ENCODE assay signal across 1 cellular context in the genomic region with DNA sequence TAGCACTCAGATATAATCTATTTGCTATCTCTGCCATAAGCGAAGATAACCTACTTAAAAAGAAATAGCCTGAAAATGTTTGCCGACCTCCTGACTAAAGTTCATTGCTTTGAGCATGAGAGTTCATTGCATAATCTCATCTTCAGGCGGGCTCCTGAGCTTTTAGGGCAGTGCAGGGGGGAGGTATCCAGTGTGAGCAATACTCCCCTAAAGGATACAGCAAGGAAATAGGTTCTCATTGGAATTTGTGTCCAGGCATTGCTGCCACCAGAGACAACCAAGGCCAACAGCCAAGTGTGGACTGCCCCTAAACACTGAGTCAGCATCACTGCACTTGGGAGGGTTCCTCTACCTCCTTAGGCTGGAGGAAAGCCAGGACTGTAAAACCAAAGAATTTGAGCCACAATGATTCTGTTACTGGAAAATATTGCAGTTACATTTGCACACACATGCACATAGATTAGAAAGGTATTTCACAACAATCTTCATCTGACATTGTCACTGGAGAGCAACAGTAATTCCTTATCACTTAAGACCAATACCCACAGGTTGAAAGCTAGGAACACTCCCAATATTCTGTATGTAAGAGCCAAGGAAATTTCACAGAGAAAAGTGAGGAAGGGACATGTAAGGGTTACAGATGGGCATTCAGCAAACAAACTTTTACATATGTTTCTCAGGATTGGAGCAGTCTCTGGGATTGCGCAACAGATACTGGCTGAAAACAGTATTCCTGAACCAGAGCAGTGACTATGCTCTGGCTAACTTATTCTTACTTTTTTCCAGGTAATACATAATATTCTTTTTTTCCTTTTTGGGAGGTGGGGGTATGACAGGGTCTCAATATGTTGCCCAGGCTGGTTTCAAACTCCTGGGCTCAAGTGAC.
A peak's percentile ranks its signal among the peaks of the same experiment; 100 is the strongest.
TF ChIP-seq lines count a peak whose summit lies in the region.

No MANE protein-coding gene starts in this region.

TF ChIP-seq in HepG2, 621 proteins besides CTCF, POLR2A, EP300 and RAD21 (continued from another document and continues in another):
- TF ChIP-seq ZBTB40 (IDR thresholded peaks at IDR 0.05) (no peak), ZBTB40 (CRISPR knock-in tag; IDR thresholded peaks at IDR 0.05) (no peak), ZNF451 (CRISPR knock-in tag; IDR thresholded peaks at IDR 0.05) (no peak), ZNF234 (CRISPR knock-in tag; conservative IDR thresholded peaks at IDR 0.05) (no peak), FOXO1 (CRISPR knock-in tag; IDR thresholded peaks at IDR 0.05) (no peak), ZNF609 (CRISPR knock-in tag; IDR thresholded peaks at IDR 0.05; ENCODE audit: borderline replicate concordance) (0 out of 2 replicates have a peak, but pooled peaks have one; percentile 14), HMG20B (CRISPR knock-in tag; conservative IDR thresholded peaks at IDR 0.05) (no peak), ZSCAN30 (CRISPR knock-in tag; IDR thresholded peaks at IDR 0.05) (0 out of 2 replicates have a peak, but pooled peaks have one; percentile 27), RBAK (CRISPR knock-in tag; IDR thresholded peaks at IDR 0.05) (no peak), ZNF562 (CRISPR knock-in tag; IDR thresholded peaks at IDR 0.05; ENCODE audit: borderline replicate concordance) (no peak), MAFF (IDR thresholded peaks at IDR 0.05; ENCODE audit: low read depth, low read length) (peak; percentile 61), ISL2 (CRISPR knock-in tag; IDR thresholded peaks at IDR 0.05) (peak; percentile 78; the same call in 1 of the 2 replicates), HDAC1 (CRISPR knock-in tag; IDR thresholded peaks at IDR 0.05) (no peak), ELF1 (CRISPR knock-in tag; IDR thresholded peaks at IDR 0.05) (no peak), ZNF644 (CRISPR knock-in tag; IDR thresholded peaks at IDR 0.05; ENCODE audit: low read depth) (peak; percentile 14; the same call in 1 of the 2 replicates), ZNF446 (CRISPR knock-in tag; IDR thresholded peaks at IDR 0.05) (no peak), CREM (IDR thresholded peaks at IDR 0.05) (peak; percentile 34; the same call in 1 of the 2 replicates), CREM (CRISPR knock-in tag; IDR thresholded peaks at IDR 0.05) (no peak), ARNTL (CRISPR knock-in tag; IDR thresholded peaks at IDR 0.05) (no peak), ZNF597 (CRISPR knock-in tag; IDR thresholded peaks at IDR 0.05) (no peak), TCF7 (IDR thresholded peaks at IDR 0.05; ENCODE audit: low read depth) (peak; percentile 46; the same call in 1 of the 2 replicates), ZNF17 (CRISPR knock-in tag; IDR thresholded peaks at IDR 0.05) (0 out of 2 replicates have a peak, but pooled peaks have one; percentile 39), POGZ (CRISPR knock-in tag; IDR thresholded peaks at IDR 0.05) (0 out of 2 replicates have a peak, but pooled peaks have one; percentile 39), ZNF737 (CRISPR knock-in tag; IDR thresholded peaks at IDR 0.05; ENCODE audit: borderline replicate concordance) (no peak), ZNF263 (CRISPR knock-in tag; IDR thresholded peaks at IDR 0.05) (no peak), SALL1 (CRISPR knock-in tag; IDR thresholded peaks at IDR 0.05) (peak; percentile 47; the same call in 1 of the 2 replicates), CEBPG (CRISPR knock-in tag; IDR thresholded peaks at IDR 0.05) (peak; percentile 97), ZNF549 (CRISPR knock-in tag; IDR thresholded peaks at IDR 0.05) (no peak), GATAD2A (CRISPR knock-in tag; IDR thresholded peaks at IDR 0.05) (peak; percentile 74), TAF15 (IDR thresholded peaks at IDR 0.05; ENCODE audit: low read depth, low read length, poor library complexity, severe bottlenecking) (no peak), NAIF1 (CRISPR knock-in tag; IDR thresholded peaks at IDR 0.05; ENCODE audit: borderline replicate concordance) (no peak), ZNF205 (CRISPR knock-in tag; IDR thresholded peaks at IDR 0.05) (no peak)
- TF ChIP-seq, protein P1, sequence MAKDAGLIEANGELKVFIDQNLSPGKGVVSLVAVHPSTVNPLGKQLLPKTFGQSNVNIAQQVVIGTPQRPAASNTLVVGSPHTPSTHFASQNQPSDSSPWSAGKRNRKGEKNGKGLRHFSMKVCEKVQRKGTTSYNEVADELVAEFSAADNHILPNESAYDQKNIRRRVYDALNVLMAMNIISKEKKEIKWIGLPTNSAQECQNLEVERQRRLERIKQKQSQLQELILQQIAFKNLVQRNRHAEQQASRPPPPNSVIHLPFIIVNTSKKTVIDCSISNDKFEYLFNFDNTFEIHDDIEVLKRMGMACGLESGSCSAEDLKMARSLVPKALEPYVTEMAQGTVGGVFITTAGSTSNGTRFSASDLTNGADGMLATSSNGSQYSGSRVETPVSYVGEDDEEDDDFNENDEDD (CRISPR knock-in tag; IDR thresholded peaks at IDR 0.05; ENCODE audit: borderline replicate concordance) = no peak
- TF ChIP-seq, protein P2, sequence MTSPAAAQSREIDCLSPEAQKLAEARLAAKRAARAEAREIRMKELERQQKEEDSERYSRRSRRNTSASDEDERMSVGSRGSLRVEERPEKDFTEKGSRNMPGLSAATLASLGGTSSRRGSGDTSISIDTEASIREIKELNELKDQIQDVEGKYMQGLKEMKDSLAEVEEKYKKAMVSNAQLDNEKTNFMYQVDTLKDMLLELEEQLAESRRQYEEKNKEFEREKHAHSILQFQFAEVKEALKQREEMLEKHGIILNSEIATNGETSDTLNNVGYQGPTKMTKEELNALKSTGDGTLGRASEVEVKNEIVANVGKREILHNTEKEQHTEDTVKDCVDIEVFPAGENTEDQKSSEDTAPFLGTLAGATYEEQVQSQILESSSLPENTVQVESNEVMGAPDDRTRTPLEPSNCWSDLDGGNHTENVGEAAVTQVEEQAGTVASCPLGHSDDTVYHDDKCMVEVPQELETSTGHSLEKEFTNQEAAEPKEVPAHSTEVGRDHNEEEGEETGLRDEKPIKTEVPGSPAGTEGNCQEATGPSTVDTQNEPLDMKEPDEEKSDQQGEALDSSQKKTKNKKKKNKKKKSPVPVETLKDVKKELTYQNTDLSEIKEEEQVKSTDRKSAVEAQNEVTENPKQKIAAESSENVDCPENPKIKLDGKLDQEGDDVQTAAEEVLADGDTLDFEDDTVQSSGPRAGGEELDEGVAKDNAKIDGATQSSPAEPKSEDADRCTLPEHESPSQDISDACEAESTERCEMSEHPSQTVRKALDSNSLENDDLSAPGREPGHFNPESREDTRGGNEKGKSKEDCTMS (CRISPR knock-in tag; conservative IDR thresholded peaks at IDR 0.05) = no peak
- TF ChIP-seq, protein P3, sequence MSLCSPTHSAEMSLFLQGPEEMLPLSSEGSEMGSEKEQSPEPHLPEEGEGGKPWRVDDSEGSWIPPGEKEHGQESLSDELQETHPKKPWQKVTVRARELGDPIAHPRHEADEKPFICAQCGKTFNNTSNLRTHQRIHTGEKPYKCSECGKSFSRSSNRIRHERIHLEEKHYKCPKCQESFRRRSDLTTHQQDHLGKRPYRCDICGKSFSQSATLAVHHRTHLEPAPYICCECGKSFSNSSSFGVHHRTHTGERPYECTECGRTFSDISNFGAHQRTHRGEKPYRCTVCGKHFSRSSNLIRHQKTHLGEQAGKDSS (CRISPR knock-in tag; IDR thresholded peaks at IDR 0.05; ENCODE audit: borderline replicate concordance, low read depth) = no peak
